In genomic region chr12:53325539-53326061, GRCh38 we compare ENCODE assay signal across 9 cellular contexts. TPM values are rescaled to one million over a fixed set of nuclear protein-coding genes. Genes with fewer than 3 reads are reported as not detected.
DNase-seq lines count a peak whose midpoint lies in the region; ATAC-seq and TF ChIP-seq lines count a peak whose summit lies in the region.
"Had no signal": no experiment of that assay in that cellular context is flagged by ENCODE, and none has a peak within 500 bp of the region (broad histone marks: within the 10 kb centered on the region; RNA-seq: fewer than 3 reads in every experiment).

No MANE protein-coding gene starts in this region.

- H3K27ac Mint-ChIP-seq in stimulated activated memory B cell treated with anti-CD40 and anti-IgM and Interleukin-4, amounts not matched to agents 10 μg/mL and 1 μg/mL and 100 μg/mL, for 72 hours: peak overlapping the region; percentile 88

- intact Hi-C loops in colonic mucosa (cut with DNase I): no loop called here
- intact Hi-C loops in lower lobe of right lung (cut with DNase I): no loop called here

- H3K79me2 ChIP-seq in SK-N-SH (ENCODE audit: insufficient read depth): peaks cover 3% of the 10 kb centered on the region

- H3K36me3 ChIP-seq in SK-N-SH (replicated peaks in 1 of 2; ENCODE audit: control insufficient read depth in 1 of 2, insufficient read depth in 2 of 2, low read length in 1 of 2): no peaks in the 10 kb centered on the region
- H3K36me3 ChIP-seq in colonic mucosa: no peaks in the 10 kb centered on the region
- no peaks in the 10 kb centered on the region for H3K36me3 ChIP-seq in lower lobe of right lung

- no peaks in the 10 kb centered on the region for H3K36me3 Mint-ChIP-seq in stimulated activated memory B cell treated with anti-CD40 and anti-IgM and Interleukin-4, amounts not matched to agents 10 μg/mL and 1 μg/mL and 100 μg/mL, for 72 hours

- H3K27me3 ChIP-seq in SK-N-SH (ENCODE audit: insufficient read depth) (no peaks in the 10 kb centered on the region), colonic mucosa (peaks cover 11% of the 10 kb centered on the region), lower lobe of right lung (ENCODE audit: low read depth) (no peaks in the 10 kb centered on the region)

- H3K4me1 Mint-ChIP-seq in stimulated activated memory B cell treated with anti-CD40 and anti-IgM and Interleukin-4, amounts not matched to agents 10 μg/mL and 1 μg/mL and 100 μg/mL, for 72 hours: peaks cover 25% of the 10 kb centered on the region

- CTCF ChIA-PET in SK-N-SH (lab: Yijun Ruan, JAX): interaction anchor here (0.6 to 13.6 kb wide), 23 partner anchors 8 to 260 kb away, joined by 3 to 294 read pairs (median 4); partner anchors contain the start of genes AMHR2, MAP3K12, SP1 and SP7

- no peaks in the 10 kb centered on the region for H3K9me3 ChIP-seq in SK-N-SH
- no peaks in the 10 kb centered on the region for H3K9me3 ChIP-seq in colonic mucosa
- no peaks in the 10 kb centered on the region for H3K9me3 ChIP-seq in lower lobe of right lung

- DNase-seq in SK-N-SH: peak; percentile 90
- DNase-seq in colonic mucosa: no peak
- DNase-seq in lower lobe of right lung: peak; percentile 65

- ATAC-seq in lower lobe of right lung (peak; percentile 19 to 20), HG03159 (IDR thresholded peaks at IDR 0.05; ENCODE audit: unreplicated experiment) (no peak), HG02763 (IDR thresholded peaks at IDR 0.05; ENCODE audit: unreplicated experiment) (no peak), GM21390 (IDR thresholded peaks at IDR 0.05; ENCODE audit: unreplicated experiment) (no peak)
- no peak for ATAC-seq in stimulated activated memory B cell treated with anti-CD40 and anti-IgM and Interleukin-4, amounts not matched to agents 10 μg/mL and 1 μg/mL and 100 μg/mL, for 72 hours

- no peak for TF ChIP-seq EP300 in SK-N-SH (IDR thresholded peaks at IDR 0.05; ENCODE audit: borderline replicate concordance in 1 of 2, low read depth in 1 of 2, low read length in 1 of 2)

- H3K27ac ChIP-seq in SK-N-SH (ENCODE audit: low read depth in 2 of 2, low read length in 1 of 2) (peak overlapping the region; percentile 79 to 88), colonic mucosa (peak overlapping the region; percentile 89), lower lobe of right lung (peak overlapping the region; percentile 92)

- POLR2A ChIA-PET in SK-N-SH (lab: Yijun Ruan, JAX): interaction anchor here (0.7 to 8.3 kb wide), 6 partner anchors 9 to 183 kb away, joined by 3 to 105 read pairs (median 4); no protein-coding TSS in a partner anchor

- H2AFZ ChIP-seq in SK-N-SH (ENCODE audit: low read depth): peak overlapping the region; percentile 80; the same call in 1 of the 2 replicates

- H3K4me3 Mint-ChIP-seq in stimulated activated memory B cell treated with anti-CD40 and anti-IgM and Interleukin-4, amounts not matched to agents 10 μg/mL and 1 μg/mL and 100 μg/mL, for 72 hours: peak overlapping the region; percentile 92

- peaks cover 11% of the 10 kb centered on the region for H3K27me3 Mint-ChIP-seq in stimulated activated memory B cell treated with anti-CD40 and anti-IgM and Interleukin-4, amounts not matched to agents 10 μg/mL and 1 μg/mL and 100 μg/mL, for 72 hours

- peaks cover 13% of the 10 kb centered on the region for H3F3A ChIP-seq in SK-N-SH (replicated peaks; ENCODE audit: insufficient read depth)

- H4K20me1 ChIP-seq in SK-N-SH (ENCODE audit: insufficient read depth): no peaks in the 10 kb centered on the region

- no peak for TF ChIP-seq CTCF in SK-N-SH (IDR thresholded peaks at IDR 0.05)
- no peak for TF ChIP-seq CTCF in colonic mucosa (IDR thresholded peaks at IDR 0.05)
- TF ChIP-seq CTCF in lower lobe of right lung (IDR thresholded peaks at IDR 0.05): no peak

- peak overlapping the region; percentile 93 for H3K4me2 ChIP-seq in SK-N-SH

- TF ChIP-seq RAD21 in SK-N-SH (IDR thresholded peaks at IDR 0.05; ENCODE audit: low read length): no peak

- peak overlapping the region; percentile 95 for H3K9ac ChIP-seq in SK-N-SH
- peak overlapping the region; percentile 65 to 68 for H3K9ac ChIP-seq in colonic mucosa (ENCODE audit: low read depth in 2 of 2, low read length in 2 of 2)

- WGBS in SK-N-SH (ENCODE audit: low lambda C conversion rate): 6% methylated on average over 16 of the region's 47 CpGs

- no peaks in the 10 kb centered on the region for H3K9me2 ChIP-seq in SK-N-SH

- H3K4me1 ChIP-seq in SK-N-SH (ENCODE audit: control insufficient read depth in 1 of 2, insufficient read depth in 2 of 2, low read depth in 1 of 2, low read length in 1 of 2): peaks cover under 1 to 14% of the 10 kb centered on the region in 2 experiments; a peak in 2 of 4 replicates
- peaks cover 9% of the 10 kb centered on the region for H3K4me1 ChIP-seq in colonic mucosa
- peaks cover 31% of the 10 kb centered on the region for H3K4me1 ChIP-seq in lower lobe of right lung

- H3K9me3 Mint-ChIP-seq in stimulated activated memory B cell treated with anti-CD40 and anti-IgM and Interleukin-4, amounts not matched to agents 10 μg/mL and 1 μg/mL and 100 μg/mL, for 72 hours: no peaks in the 10 kb centered on the region

- H3K4me3 ChIP-seq in GM08714 (ENCODE audit: low read length): peak overlapping the region; percentile 70; the same call in 1 of the 2 replicates
- peak overlapping the region; percentile 59 to 79 for H3K4me3 ChIP-seq in SK-N-SH (ENCODE audit: low read depth in 2 of 2, low read length in 1 of 2)
- H3K4me3 ChIP-seq in colonic mucosa: peak overlapping the region; percentile 64
- peak overlapping the region; percentile 79 for H3K4me3 ChIP-seq in lower lobe of right lung

TF ChIP-seq in SK-N-SH, 30 proteins besides CTCF, POLR2A, EP300 and RAD21 (continues in another document):
- TF ChIP-seq NFIC (IDR thresholded peaks at IDR 0.05; ENCODE audit: borderline replicate concordance) (no peak), TCF12 (IDR thresholded peaks at IDR 0.05) (no peak), SIN3A (IDR thresholded peaks at IDR 0.05; ENCODE audit: borderline replicate concordance, low read depth, low read length) (no peak), MXI1 (IDR thresholded peaks at IDR 0.05; ENCODE audit: low read depth, low read length) (no peak), GABPA (IDR thresholded peaks at IDR 0.05; ENCODE audit: low read depth) (no peak), SMC3 (IDR thresholded peaks at IDR 0.05; ENCODE audit: low read depth, low read length) (no peak), JUND (IDR thresholded peaks at IDR 0.05) (no peak), TEAD4 (IDR thresholded peaks at IDR 0.05; ENCODE audit: borderline replicate concordance, insufficient read depth) (no peak), TAF1 (IDR thresholded peaks at IDR 0.05; ENCODE audit: borderline replicate concordance, low read depth, low read length) (no peak), ZBTB33 (IDR thresholded peaks at IDR 0.05; ENCODE audit: borderline replicate concordance, low read depth) (no peak), RCOR1 (IDR thresholded peaks at IDR 0.05; ENCODE audit: low read length) (no peak), YY1 (IDR thresholded peaks at IDR 0.05; ENCODE audit: low read depth) (no peak), CHD2 (IDR thresholded peaks at IDR 0.05; ENCODE audit: low read length, partially characterized antibody) (no peak)
- TF ChIP-seq, protein P1, sequence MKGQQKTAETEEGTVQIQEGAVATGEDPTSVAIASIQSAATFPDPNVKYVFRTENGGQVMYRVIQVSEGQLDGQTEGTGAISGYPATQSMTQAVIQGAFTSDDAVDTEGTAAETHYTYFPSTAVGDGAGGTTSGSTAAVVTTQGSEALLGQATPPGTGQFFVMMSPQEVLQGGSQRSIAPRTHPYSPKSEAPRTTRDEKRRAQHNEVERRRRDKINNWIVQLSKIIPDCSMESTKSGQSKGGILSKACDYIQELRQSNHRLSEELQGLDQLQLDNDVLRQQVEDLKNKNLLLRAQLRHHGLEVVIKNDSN (IDR thresholded peaks at IDR 0.05; ENCODE audit: borderline replicate concordance, low read depth): no peak

RNA-seq across cellular contexts. Expression of gene AAAS, which starts 4.2 kb away (rescaled TPM):
- polyA plus RNA-seq in SK-N-SH (2012; rRNA removed): 64.9 and 70.6 TPM in 2 replicates
- polyA plus RNA-seq in SK-N-SH (2012; cell fraction: cytosol; rRNA removed): 23.5 and 30.1 TPM in 2 replicates
- 274 and 299 TPM in 2 replicates for polyA plus RNA-seq in SK-N-SH (2012; cell fraction: nucleus; rRNA removed)
- total RNA-seq in colonic mucosa (10 to 100 TPM; 36.4 to 61.4 TPM), lower lobe of right lung (45.2 TPM)

RNA-seq across cellular contexts. Expression of gene SP7, which starts 10.6 kb away (rescaled TPM):
- polyA plus RNA-seq in SK-N-SH (2012; rRNA removed): not detected in 2 replicates
- 0.01 TPM in 1 of 2 replicates, not detected in the other for polyA plus RNA-seq in SK-N-SH (2012; cell fraction: cytosol; rRNA removed)
- polyA plus RNA-seq in SK-N-SH (2012; cell fraction: nucleus; rRNA removed): 0.07 and 0.16 TPM in 2 replicates
- total RNA-seq in colonic mucosa (not detected), lower lobe of right lung (not detected)
- total RNA-seq: T-helper 2 cell treated with Interferon-gamma antibody and Interleukin-4, amounts not matched to agents 100 ng/mL and 5 ng/mL, for 36 hours had no signal

RNA-seq across cellular contexts. Expression of gene MYG1, which starts 26.1 kb away (rescaled TPM):
- 93.5 and 101 TPM in 2 replicates for polyA plus RNA-seq in SK-N-SH (2012; rRNA removed)
- 56.9 and 73.3 TPM in 2 replicates for polyA plus RNA-seq in SK-N-SH (2012; cell fraction: cytosol; rRNA removed)
- polyA plus RNA-seq in SK-N-SH (2012; cell fraction: nucleus; rRNA removed): 109 and 132 TPM in 2 replicates
- 10 to 100 TPM; 37.4 to 60.6 TPM for total RNA-seq in colonic mucosa
- 35.3 TPM for total RNA-seq in lower lobe of right lung

RNA-seq across cellular contexts. Expression of gene PFDN5, which starts 30.3 kb away (rescaled TPM):
- polyA plus RNA-seq in SK-N-SH (2012; rRNA removed): 1,198 and 1,880 TPM in 2 replicates
- 1,472 and 1,558 TPM in 2 replicates for polyA plus RNA-seq in SK-N-SH (2012; cell fraction: cytosol; rRNA removed)
- polyA plus RNA-seq in SK-N-SH (2012; cell fraction: nucleus; rRNA removed): 1,484 and 1,670 TPM in 2 replicates
- total RNA-seq in colonic mucosa: 100 to 1,000 TPM; 247 to 305 TPM
- 474 TPM for total RNA-seq in lower lobe of right lung

RNA-seq across cellular contexts. Expression of gene SP1, which starts 54.4 kb away (rescaled TPM):
- polyA plus RNA-seq in SK-N-SH (2012; rRNA removed): 12.9 and 18.8 TPM in 2 replicates
- 9.1 and 12.8 TPM in 2 replicates for polyA plus RNA-seq in SK-N-SH (2012; cell fraction: cytosol; rRNA removed)
- 26.1 and 41.3 TPM in 2 replicates for polyA plus RNA-seq in SK-N-SH (2012; cell fraction: nucleus; rRNA removed)
- total RNA-seq in colonic mucosa (10 to 100 TPM; 83.6 to 96.8 TPM), lower lobe of right lung (91.1 TPM)

Comparison
In these comparisons a context has a peak if more than half of its experiments do, and no peak if none do; other contexts are left out.
1. ATAC-seq: peak in lower lobe of right lung (2 of 2); none in stimulated activated memory B cell treated with anti-CD40 and anti-IgM and Interleukin-4, amounts not matched to agents 10 μg/mL and 1 μg/mL and 100 μg/mL, for 72 hours (single experiment), HG03159 (single experiment), HG02763 (single experiment) and GM21390 (single experiment).
2. Peak in every context shown above with its lines, with median percentiles within 50 percentile points of each other: H3K4me3 ChIP-seq and H3K27ac ChIP-seq.